15 cellular contexts compared by ENCODE assay signal in genomic region chr1:195580988-195581387, GRCh38.
DNase-seq lines count a peak whose midpoint lies in the region; ATAC-seq and TF ChIP-seq lines count a peak whose summit lies in the region.
"Had no signal": no experiment of that assay in that cellular context is flagged by ENCODE, and none has a peak within 500 bp of the region (broad histone marks: within the 10 kb centered on the region; RNA-seq: fewer than 3 reads in every experiment).

No MANE protein-coding gene starts in this region.

- dilution Hi-C loops in IMR-90 (cut with HindIII; ENCODE audit: low sequenced_read_pairs, unreplicated experiment), result no loop called here

- H2AK9ac ChIP-seq in IMR-90 (replicated peaks; ENCODE audit: low read depth, low read length, poor library complexity), result no peak overlapping the region

- DNase-seq in IMR-90, result peak; percentile 13
- no peak for DNase-seq in osteocyte (ENCODE audit: extremely low spot score, unreplicated experiment)
- no peak for DNase-seq in central memory CD4-positive, alpha-beta T cell
- DNase-seq in activated effector memory CD4-positive, alpha-beta T cell treated with anti-CD3 and anti-CD28 coated beads, Interleukin-2, amount 50 U/mL, for 16 hours, result no peak
- DNase-seq in activated CD4-positive, alpha-beta T cell treated with anti-CD3 and anti-CD28 coated beads for 1 hour, result no peak
- DNase-seq: activated CD4-positive, alpha-beta T cell treated with anti-CD3 and anti-CD28 coated beads, Interleukin-2, amount 10 ng/mL, durations not matched to agents 7 days and 5 days; CD8-positive, alpha-beta memory T cell; dermis blood vessel endothelial cell; mesenchymal stem cell; NCI-H2081 treated with DMSO at 0.1 percent for 48 hours; ovary; stimulated activated CD4-positive, alpha-beta T cell treated with anti-CD3 and anti-CD28 coated beads, Interleukin-12 subunit alpha, Interleukin-12 subunit beta, amount 100 ng/mL, for 4 hours had no signal

- TF ChIP-seq CTCF in IMR-90 (conservative IDR thresholded peaks at IDR 0.05; ENCODE audit: low read depth, low read length) (no peak), VCaP (conservative IDR thresholded peaks at IDR 0.05) (0 out of 2 replicates have a peak, but pooled peaks have one; percentile 16), osteocyte (IDR thresholded peaks at IDR 0.05) (peak; percentile 25)

- no peaks in the 10 kb centered on the region for H3K9me1 ChIP-seq in IMR-90 (ENCODE audit: insufficient read depth, low read length)

- no peak overlapping the region for H3K4me3 ChIP-seq in IMR-90 (ENCODE audit: insufficient read depth, low read depth, low read length)
- H3K4me3 ChIP-seq: ovary had no signal

- H4K5ac ChIP-seq in IMR-90 (ENCODE audit: low read depth, low read length), result no peak overlapping the region

- H3K56ac ChIP-seq in IMR-90 (ENCODE audit: extremely low read depth, insufficient read depth, low read length), result no peak overlapping the region

- H3K36me3 ChIP-seq in IMR-90 (ENCODE audit: control insufficient read depth, insufficient read depth, low read length), result no peaks in the 10 kb centered on the region
- H3K36me3 ChIP-seq: ovary had no signal

- no CpG with 5 or more reads among the region's 2 CpGs for WGBS in IMR-90 (ENCODE audit: extremely low coverage in 2 of 2, insufficient read length in 1 of 2), 2 experiments

- no peak overlapping the region for H2BK15ac ChIP-seq in IMR-90 (ENCODE audit: low read depth, low read length)

- H3K27ac ChIP-seq in IMR-90 (ENCODE audit: insufficient read depth, low read length) (no peak overlapping the region), VCaP (no peak overlapping the region)
- H3K27ac ChIP-seq: ovary had no signal

- H2AFZ ChIP-seq in IMR-90 (replicated peaks; ENCODE audit: low read length, poor library complexity), result no peak overlapping the region

- no peaks in the 10 kb centered on the region for H3K27me3 Mint-ChIP-seq in osteocyte (ENCODE audit: unreplicated experiment)
- H3K27me3 Mint-ChIP-seq: activated CD4-positive, alpha-beta T cell treated with anti-CD3 and anti-CD28 coated beads, Interleukin-2, amount 10 ng/mL, durations not matched to agents 7 days and 5 days; CD8-positive, alpha-beta memory T cell had no signal

- intact Hi-C loops in IMR-90 (cut with micrococcal nuclease), result no loop called here

- no peak overlapping the region for H2BK120ac ChIP-seq in IMR-90 (ENCODE audit: low read depth, low read length)

- H3K4me1 Mint-ChIP-seq in osteocyte (ENCODE audit: unreplicated experiment), result peaks cover 2% of the 10 kb centered on the region
- H3K4me1 Mint-ChIP-seq: activated CD4-positive, alpha-beta T cell treated with anti-CD3 and anti-CD28 coated beads, Interleukin-2, amount 10 ng/mL, durations not matched to agents 7 days and 5 days; CD8-positive, alpha-beta memory T cell had no signal

- H3K27me3 ChIP-seq in IMR-90 (ENCODE audit: control insufficient read depth, insufficient read depth, low read length), result no peaks in the 10 kb centered on the region
- H3K27me3 ChIP-seq: ovary had no signal

- H3K27ac Mint-ChIP-seq in osteocyte (ENCODE audit: unreplicated experiment), result no peak overlapping the region
- H3K27ac Mint-ChIP-seq: activated CD4-positive, alpha-beta T cell treated with anti-CD3 and anti-CD28 coated beads, Interleukin-2, amount 10 ng/mL, durations not matched to agents 7 days and 5 days; CD8-positive, alpha-beta memory T cell; T-helper 1 cell treated with Interleukin-12 subunit alpha and Interleukin-12 subunit beta and Interleukin-4 antibody, amounts not matched to agents 30 μg/mL and 1 μg/mL, for 36 hours had no signal

- H3K4me3 Mint-ChIP-seq in osteocyte (ENCODE audit: unreplicated experiment), result no peak overlapping the region
- H3K4me3 Mint-ChIP-seq: activated CD4-positive, alpha-beta T cell treated with anti-CD3 and anti-CD28 coated beads, Interleukin-2, amount 10 ng/mL, durations not matched to agents 7 days and 5 days; CD8-positive, alpha-beta memory T cell; T-helper 1 cell treated with Interleukin-12 subunit alpha and Interleukin-12 subunit beta and Interleukin-4 antibody, amounts not matched to agents 30 μg/mL and 1 μg/mL, for 36 hours had no signal

- no peak overlapping the region for H3K14ac ChIP-seq in IMR-90 (replicated peaks; ENCODE audit: low read depth, low read length)

- H2BK5ac ChIP-seq in IMR-90 (ENCODE audit: low read depth, low read length, poor library complexity, severe bottlenecking), result no peak overlapping the region

- H3K36me3 Mint-ChIP-seq in osteocyte (ENCODE audit: unreplicated experiment), result no peaks in the 10 kb centered on the region
- H3K36me3 Mint-ChIP-seq: CD8-positive, alpha-beta memory T cell had no signal

- TF ChIP-seq RAD21 in IMR-90 (IDR thresholded peaks at IDR 0.05; ENCODE audit: low read length), result no peak

- ATAC-seq in GM19395 (IDR thresholded peaks at IDR 0.05; ENCODE audit: unreplicated experiment), result peak; percentile 56
- ATAC-seq in IMR-90 (ENCODE audit: low read depth), result no peak

- TF ChIP-seq POLR2A in IMR-90 (IDR thresholded peaks at IDR 0.05; ENCODE audit: low read depth, low read length), result no peak

- CTCF ChIA-PET in IMR-90 (lab: Yijun Ruan, JAX), result interaction anchor here (0.7 kb wide), 1 partner anchor 1295 kb away, joined by 3 read pairs; no protein-coding TSS in a partner anchor

- H2BK20ac ChIP-seq in IMR-90 (ENCODE audit: low read depth, low read length), result no peak overlapping the region

- no peaks in the 10 kb centered on the region for H3K4me1 ChIP-seq in IMR-90 (ENCODE audit: control insufficient read depth, insufficient read depth, low read length)

- no peak overlapping the region for H4K91ac ChIP-seq in IMR-90 (ENCODE audit: insufficient read depth, low read depth, low read length)

- no TSS peak for BruUV-seq in IMR-90 (replicated peaks; lab: Mats Ljungman, UMichigan)

- no peak overlapping the region for H4K8ac ChIP-seq in IMR-90 (ENCODE audit: low read depth in 2 of 2, low read length in 2 of 2)

- no peaks in the 10 kb centered on the region for H4K20me1 ChIP-seq in IMR-90 (ENCODE audit: insufficient read depth, low read length)

- H3K4ac ChIP-seq in IMR-90 (ENCODE audit: low read depth, low read length), result no peak overlapping the region

- no peak overlapping the region for H3K4me2 ChIP-seq in IMR-90 (ENCODE audit: low read depth, low read length)

- in situ Hi-C loops in IMR-90 (cut with MboI; ENCODE audit: low sequenced_read_pairs), result no loop called here

- H3K18ac ChIP-seq in IMR-90 (ENCODE audit: low read depth, low read length), result no peak overlapping the region

- no peak overlapping the region for H2AK5ac ChIP-seq in IMR-90 (ENCODE audit: low read depth, low read length)

- no peaks in the 10 kb centered on the region for H3K9me3 ChIP-seq in IMR-90 (ENCODE audit: control insufficient read depth, insufficient read depth, low read length)
- H3K9me3 ChIP-seq: ovary had no signal

- peaks cover 14% of the 10 kb centered on the region for H3K9me3 Mint-ChIP-seq in osteocyte (ENCODE audit: unreplicated experiment)
- H3K9me3 Mint-ChIP-seq: activated CD4-positive, alpha-beta T cell treated with anti-CD3 and anti-CD28 coated beads, Interleukin-2, amount 10 ng/mL, durations not matched to agents 7 days and 5 days; T-helper 1 cell treated with Interleukin-12 subunit alpha and Interleukin-12 subunit beta and Interleukin-4 antibody, amounts not matched to agents 30 μg/mL and 1 μg/mL, for 36 hours had no signal

- H3K79me1 ChIP-seq in IMR-90 (ENCODE audit: low read depth in 1 of 2, low read length in 2 of 2), result no peaks in the 10 kb centered on the region

- H3K9ac ChIP-seq in IMR-90 (ENCODE audit: low read depth, low read length), result no peak overlapping the region

- H3K23ac ChIP-seq in IMR-90 (ENCODE audit: low read depth, low read length), result no peak overlapping the region

- POLR2A ChIA-PET in IMR-90 (lab: Charles Lee; ENCODE audit: unreplicated experiment), result interaction anchor here (0.6 kb wide), 1 partner anchor 224 kb away, joined by 7 read pairs; no protein-coding TSS in a partner anchor

TF ChIP-seq in IMR-90, 13 proteins besides CTCF, POLR2A, EP300 and RAD21:
- TF ChIP-seq CHD1 (IDR thresholded peaks at IDR 0.05; ENCODE audit: low read depth, low read length) (no peak), CEBPB (IDR thresholded peaks at IDR 0.05; ENCODE audit: low read depth, low read length) (peak; percentile 55)
TF ChIP-seq in IMR-90: peak in this region for 1.
